In genomic region chr1:33985656-33986055, GRCh38 we compare ENCODE assay signal across 17 cellular contexts.
DNase-seq lines count a peak whose midpoint lies in the region; ATAC-seq and TF ChIP-seq lines count a peak whose summit lies in the region.
"Had no signal": no experiment of that assay in that cellular context is flagged by ENCODE, and none has a peak within 500 bp of the region (broad histone marks: within the 10 kb centered on the region; RNA-seq: fewer than 3 reads in every experiment).

No MANE protein-coding gene starts in this region.

- TF ChIP-seq CTCF in ascending aorta (IDR thresholded peaks at IDR 0.05): no peak
- no peak for TF ChIP-seq CTCF in left lung (IDR thresholded peaks at IDR 0.05)
- no peak for TF ChIP-seq CTCF in esophagus muscularis mucosa (IDR thresholded peaks at IDR 0.05)

- peak overlapping the region; percentile 60 to 82 for H3K27ac ChIP-seq in ascending aorta
- H3K27ac ChIP-seq in left lung: no peak overlapping the region
- H3K27ac ChIP-seq in esophagus muscularis mucosa (replicated peaks in 1 of 4): no peak overlapping the region
- H3K27ac ChIP-seq: uterus, WERI-Rb-1 had no signal

- no peak for TF ChIP-seq EP300 in esophagus muscularis mucosa (IDR thresholded peaks at IDR 0.05)

- H3K36me3 ChIP-seq in ascending aorta: no peaks in the 10 kb centered on the region
- H3K36me3 ChIP-seq in left lung: no peaks in the 10 kb centered on the region
- no peaks in the 10 kb centered on the region for H3K36me3 ChIP-seq in esophagus muscularis mucosa
- H3K36me3 ChIP-seq: uterus, WERI-Rb-1 had no signal

- H3K27me3 ChIP-seq in ascending aorta (no peaks in the 10 kb centered on the region), left lung (peaks cover 0 to 10% of the 10 kb centered on the region in 2 donors), esophagus muscularis mucosa (peaks cover 0 to 8% (median 0%) of the 10 kb centered on the region in 4 donors)
- H3K27me3 ChIP-seq: uterus had no signal

- no peak for TF ChIP-seq POLR2A in esophagus muscularis mucosa (IDR thresholded peaks at IDR 0.05; ENCODE audit: low read depth)

- H3K4me3 ChIP-seq in ascending aorta (no peak overlapping the region), left lung (no peak overlapping the region), esophagus muscularis mucosa (no peak overlapping the region)
- H3K4me3 ChIP-seq: uterus had no signal

- 85% methylated on average over 4 of the region's 4 CpGs for WGBS in esophagus muscularis mucosa

- H3K4me1 ChIP-seq in ascending aorta (peaks cover 11 to 20% of the 10 kb centered on the region in 2 donors), left lung (no peaks in the 10 kb centered on the region), esophagus muscularis mucosa (peaks cover 12 to 21% (median 19%) of the 10 kb centered on the region in 4 donors)
- H3K4me1 ChIP-seq: uterus had no signal

- peak; percentile 62 for DNase-seq in AG08396 (ENCODE audit: low spot score)
- DNase-seq in HCEC 1CT: peak; percentile 50
- peak in 1 of 2 donors; percentile 71 for DNase-seq in ascending aorta (ENCODE audit: low spot score in 2 of 2)
- DNase-seq in left lung: no peak
- DNase-seq in esophagus muscularis mucosa (ENCODE audit: extremely low spot score): no peak
- DNase-seq in superior temporal gyrus (ENCODE audit: extremely low spot score): no peak
- DNase-seq in stimulated activated naive CD8-positive, alpha-beta T cell treated with anti-CD3 and anti-CD28 coated beads, Interleukin-15, Interleukin-2, amounts not matched to agents 100 U/mL and 50 U/mL, for 24 hours: no peak
- no peak for DNase-seq in stimulated activated CD4-positive, alpha-beta T cell treated with anti-CD3 and anti-CD28 coated beads, Interleukin-2, amount 100 ng/mL, for 24 hours
- DNase-seq: activated CD8-positive, alpha-beta memory T cell treated with anti-CD3 and anti-CD28 coated beads for 24 hours; kidney; NCI-H2029; NCI-H526 treated with DMSO at 0.1 percent for 48 hours; stimulated activated naive CD4-positive, alpha-beta T cell; WERI-Rb-1 had no signal

- intact Hi-C loops in ascending aorta (cut with DNase I): loop anchor here (2.0 kb wide), 3 partner anchors 83 to 177 kb away; no protein-coding TSS in a partner anchor
- intact Hi-C loops in left lung (cut with DNase I): no loop called here
- intact Hi-C loops in esophagus muscularis mucosa (cut with DNase I): no loop called here

- ATAC-seq in left lung: peak; percentile 42
- no peak for ATAC-seq in stimulated activated naive CD8-positive, alpha-beta T cell treated with anti-CD3 and anti-CD28 coated beads, Interleukin-15, Interleukin-2, amounts not matched to agents 100 U/mL and 50 U/mL, for 24 hours
- ATAC-seq: activated T-helper 17 cell treated with anti-CD3 and anti-CD28 coated beads, Interleukin-2, amount 50 U/mL, for 72 hours; Panc1 had no signal

- H3K9me3 ChIP-seq in ascending aorta (no peaks in the 10 kb centered on the region), left lung (no peaks in the 10 kb centered on the region), esophagus muscularis mucosa (no peaks in the 10 kb centered on the region)
- H3K9me3 ChIP-seq: uterus had no signal

Comparison
In these comparisons a context has a peak if more than half of its experiments do, and no peak if none do; other contexts are left out.
1. DNase-seq: peak in AG08396 (single experiment) and HCEC 1CT (single experiment); none in left lung (0 of 2), esophagus muscularis mucosa (single experiment), superior temporal gyrus (single experiment), stimulated activated naive CD8-positive, alpha-beta T cell treated with anti-CD3 and anti-CD28 coated beads, Interleukin-15, Interleukin-2, amounts not matched to agents 100 U/mL and 50 U/mL, for 24 hours (single experiment) and stimulated activated CD4-positive, alpha-beta T cell treated with anti-CD3 and anti-CD28 coated beads, Interleukin-2, amount 100 ng/mL, for 24 hours (0 of 2).
2. H3K27ac ChIP-seq: peak in ascending aorta (2 of 2); none in left lung (0 of 2) and esophagus muscularis mucosa (0 of 4).